ENCODE assay signal across 3 cellular contexts in genomic region chr9:99970481-99970880, GRCh38.
A peak's percentile ranks its signal among the peaks of the same experiment; 100 is the strongest.
TF ChIP-seq lines count a peak whose summit lies in the region.

No MANE protein-coding gene starts in this region.

TF ChIP-seq in HepG2, 621 proteins besides CTCF, POLR2A, EP300 and RAD21 (continues in another document):
- TF ChIP-seq NFKB2 (CRISPR knock-in tag; IDR thresholded peaks at IDR 0.05; ENCODE audit: borderline replicate concordance) (no peak), MEF2D (CRISPR knock-in tag; IDR thresholded peaks at IDR 0.05) (no peak), ZNF451 (CRISPR knock-in tag; IDR thresholded peaks at IDR 0.05) (no peak), ZBED4 (CRISPR knock-in tag; IDR thresholded peaks at IDR 0.05; ENCODE audit: borderline replicate concordance) (no peak), PAF1 (CRISPR knock-in tag; IDR thresholded peaks at IDR 0.05) (no peak), ZFP41 (CRISPR knock-in tag; IDR thresholded peaks at IDR 0.05; ENCODE audit: borderline replicate concordance) (no peak), NFE2L2 (IDR thresholded peaks at IDR 0.05; ENCODE audit: low read length) (peak; percentile 27; the same call in 1 of the 2 replicates), ZNF687 (CRISPR knock-in tag; IDR thresholded peaks at IDR 0.05) (no peak)

TF ChIP-seq in HCT116, 20 proteins besides CTCF, POLR2A, EP300 and RAD21:
- TF ChIP-seq, protein P1, sequence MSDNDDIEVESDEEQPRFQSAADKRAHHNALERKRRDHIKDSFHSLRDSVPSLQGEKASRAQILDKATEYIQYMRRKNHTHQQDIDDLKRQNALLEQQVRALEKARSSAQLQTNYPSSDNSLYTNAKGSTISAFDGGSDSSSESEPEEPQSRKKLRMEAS (IDR thresholded peaks at IDR 0.05), result no peak
- TF ChIP-seq EZH2phosphoT487 (IDR thresholded peaks at IDR 0.05; ENCODE audit: borderline replicate concordance), result no peak
- TF ChIP-seq EZH2 (IDR thresholded peaks at IDR 0.05), result no peak
- no peak for TF ChIP-seq SIN3A (IDR thresholded peaks at IDR 0.05; ENCODE audit: low read depth)
- TF ChIP-seq ZBTB33 (IDR thresholded peaks at IDR 0.05; ENCODE audit: extremely low read depth, insufficient replicate concordance, low read length), result no peak
- no peak for TF ChIP-seq SP1 (IDR thresholded peaks at IDR 0.05; ENCODE audit: low read depth)
- no peak for TF ChIP-seq YY1 (IDR thresholded peaks at IDR 0.05; ENCODE audit: extremely low read depth, insufficient replicate concordance, low read depth, low read length)
- TF ChIP-seq CEBPB (IDR thresholded peaks at IDR 0.05; ENCODE audit: low read depth), result no peak
- no peak for TF ChIP-seq POLR2AphosphoS5 (IDR thresholded peaks at IDR 0.05; ENCODE audit: low read depth, low read length)
- TF ChIP-seq ZFX (IDR thresholded peaks at IDR 0.05), result no peak
- no peak for TF ChIP-seq ELF1 (IDR thresholded peaks at IDR 0.05; ENCODE audit: borderline replicate concordance, low read depth)
- TF ChIP-seq CBX3 (IDR thresholded peaks at IDR 0.05; ENCODE audit: low read depth), result no peak
- no peak for TF ChIP-seq JUND (IDR thresholded peaks at IDR 0.05)
- TF ChIP-seq ZNF274 (IDR thresholded peaks at IDR 0.05; ENCODE audit: low read depth, low read length), result no peak
- no peak for TF ChIP-seq TCF7L2 (IDR thresholded peaks at IDR 0.05; ENCODE audit: borderline replicate concordance, extremely low read depth, insufficient read depth, insufficient read length)
- TF ChIP-seq, protein P2, sequence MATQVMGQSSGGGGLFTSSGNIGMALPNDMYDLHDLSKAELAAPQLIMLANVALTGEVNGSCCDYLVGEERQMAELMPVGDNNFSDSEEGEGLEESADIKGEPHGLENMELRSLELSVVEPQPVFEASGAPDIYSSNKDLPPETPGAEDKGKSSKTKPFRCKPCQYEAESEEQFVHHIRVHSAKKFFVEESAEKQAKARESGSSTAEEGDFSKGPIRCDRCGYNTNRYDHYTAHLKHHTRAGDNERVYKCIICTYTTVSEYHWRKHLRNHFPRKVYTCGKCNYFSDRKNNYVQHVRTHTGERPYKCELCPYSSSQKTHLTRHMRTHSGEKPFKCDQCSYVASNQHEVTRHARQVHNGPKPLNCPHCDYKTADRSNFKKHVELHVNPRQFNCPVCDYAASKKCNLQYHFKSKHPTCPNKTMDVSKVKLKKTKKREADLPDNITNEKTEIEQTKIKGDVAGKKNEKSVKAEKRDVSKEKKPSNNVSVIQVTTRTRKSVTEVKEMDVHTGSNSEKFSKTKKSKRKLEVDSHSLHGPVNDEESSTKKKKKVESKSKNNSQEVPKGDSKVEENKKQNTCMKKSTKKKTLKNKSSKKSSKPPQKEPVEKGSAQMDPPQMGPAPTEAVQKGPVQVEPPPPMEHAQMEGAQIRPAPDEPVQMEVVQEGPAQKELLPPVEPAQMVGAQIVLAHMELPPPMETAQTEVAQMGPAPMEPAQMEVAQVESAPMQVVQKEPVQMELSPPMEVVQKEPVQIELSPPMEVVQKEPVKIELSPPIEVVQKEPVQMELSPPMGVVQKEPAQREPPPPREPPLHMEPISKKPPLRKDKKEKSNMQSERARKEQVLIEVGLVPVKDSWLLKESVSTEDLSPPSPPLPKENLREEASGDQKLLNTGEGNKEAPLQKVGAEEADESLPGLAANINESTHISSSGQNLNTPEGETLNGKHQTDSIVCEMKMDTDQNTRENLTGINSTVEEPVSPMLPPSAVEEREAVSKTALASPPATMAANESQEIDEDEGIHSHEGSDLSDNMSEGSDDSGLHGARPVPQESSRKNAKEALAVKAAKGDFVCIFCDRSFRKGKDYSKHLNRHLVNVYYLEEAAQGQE (IDR thresholded peaks at IDR 0.05; ENCODE audit: low read depth), result no peak
- no peak for TF ChIP-seq FOSL1 (IDR thresholded peaks at IDR 0.05; ENCODE audit: low read depth)
- TF ChIP-seq EGR1 (IDR thresholded peaks at IDR 0.05; ENCODE audit: low read depth), result no peak
- no peak for TF ChIP-seq ATF3 (IDR thresholded peaks at IDR 0.05)
- no peak for TF ChIP-seq SRF (IDR thresholded peaks at IDR 0.05; ENCODE audit: low read depth)

TF ChIP-seq in K562, 482 proteins besides CTCF, POLR2A, EP300 and RAD21:
- TF ChIP-seq CBX8 (IDR thresholded peaks at IDR 0.05; ENCODE audit: borderline replicate concordance, extremely low read depth, low read depth, low read length, poor library complexity, severe bottlenecking) (no peak), MAFG (tag; conservative IDR thresholded peaks at IDR 0.05) (peak; percentile 42), CCAR2 (IDR thresholded peaks at IDR 0.05; ENCODE audit: low read depth, low read length) (no peak), DEAF1 (CRISPR knock-in tag; IDR thresholded peaks at IDR 0.05) (no peak), C11orf30 (IDR thresholded peaks at IDR 0.05; ENCODE audit: low read depth) (peak; percentile 45), ZNF316 (IDR thresholded peaks at IDR 0.05) (peak; percentile 81), TSC22D4 (tag; IDR thresholded peaks at IDR 0.05) (no peak)
